ENCODE assay signal across 8 cellular contexts in genomic region chr19:18833141-18833476, GRCh38. TPM values are rescaled to one million over a fixed set of nuclear protein-coding genes. Genes with fewer than 3 reads are reported as not detected.
DNase-seq lines count a peak whose midpoint lies in the region; ATAC-seq and TF ChIP-seq lines count a peak whose summit lies in the region.

No MANE protein-coding gene starts in this region.

- H2AFZ ChIP-seq in mesenchymal stem cell (ENCODE audit: low read depth, low read length), result no peak overlapping the region

- intact Hi-C loops in A673 (cut with micrococcal nuclease; ENCODE audit: unreplicated experiment), result no loop called here

- no peak overlapping the region for H4K91ac ChIP-seq in mesenchymal stem cell (ENCODE audit: low read length)

- H3K36me3 ChIP-seq in A673 (ENCODE audit: insufficient read depth, low read length, poor library complexity, severe bottlenecking) (peaks cover 21% of the 10 kb centered on the region), mesenchymal stem cell (ENCODE audit: control insufficient read depth in 1 of 2, insufficient read depth in 2 of 2, low read depth in 1 of 2, low read length in 2 of 2) (peaks cover 15 to 17% of the 10 kb centered on the region in 2 experiments)

- H2BK15ac ChIP-seq in mesenchymal stem cell (ENCODE audit: low read depth, poor library complexity, severe bottlenecking), result no peak overlapping the region

- H2AK5ac ChIP-seq in mesenchymal stem cell (ENCODE audit: low read length, severe bottlenecking), result no peak overlapping the region

- H2BK120ac ChIP-seq in mesenchymal stem cell (ENCODE audit: low read depth, low read length), result no peak overlapping the region

- no TSS peak for BruUV-seq in A673 (replicated peaks; lab: Mats Ljungman, UMichigan)

- H3K4me3 ChIP-seq in A673 (ENCODE audit: low read depth, low read length, poor library complexity, severe bottlenecking), result peak overlapping the region; percentile 79
- peak overlapping the region; percentile 89 for H3K4me3 ChIP-seq in HFF-Myc (replicated peaks; ENCODE audit: low read depth, low read length)
- H3K4me3 ChIP-seq in mesenchymal stem cell (ENCODE audit: insufficient read depth in 1 of 2, low read depth in 1 of 2, low read length in 2 of 2), result peak overlapping the region; percentile 92 to 94

- WGBS in mesenchymal stem cell, result 14% methylated on average over 9 of the region's 9 CpGs

- peaks cover 12% of the 10 kb centered on the region for H3K4me1 ChIP-seq in A673 (ENCODE audit: insufficient read depth, low read length, poor library complexity, severe bottlenecking)
- peaks cover 16% of the 10 kb centered on the region for H3K4me1 ChIP-seq in mesenchymal stem cell (ENCODE audit: control insufficient read depth, insufficient read depth, low read depth, low read length)

- TF ChIP-seq CTCF in A673 (conservative IDR thresholded peaks at IDR 0.05; ENCODE audit: low read depth, low read length), result no peak
- no peak for TF ChIP-seq CTCF in HFF-Myc (IDR thresholded peaks at IDR 0.05; ENCODE audit: low read depth, low read length, missing control alignments)

- no peak overlapping the region for H2BK12ac ChIP-seq in mesenchymal stem cell (ENCODE audit: low read length in 2 of 2)

- no peak overlapping the region for H3K4ac ChIP-seq in mesenchymal stem cell (ENCODE audit: low read depth in 1 of 2, low read length in 2 of 2)

- ATAC-seq in HG03442 (IDR thresholded peaks at IDR 0.05; ENCODE audit: unreplicated experiment) (no peak), HG02938 (IDR thresholded peaks at IDR 0.05; ENCODE audit: unreplicated experiment) (no peak)

- peaks cover 1% of the 10 kb centered on the region for H3K79me1 ChIP-seq in mesenchymal stem cell (replicated peaks; ENCODE audit: low read length, poor library complexity, severe bottlenecking)

- H3K18ac ChIP-seq in mesenchymal stem cell (ENCODE audit: low read depth in 1 of 2, low read length in 2 of 2), result peak overlapping the region in 1 of 2 experiments; percentile 3

- no peak overlapping the region for H3K23ac ChIP-seq in mesenchymal stem cell (ENCODE audit: low read length in 2 of 2)

- H3K9me3 ChIP-seq in A673 (ENCODE audit: low read depth, low read length, poor library complexity, severe bottlenecking) (no peaks in the 10 kb centered on the region), mesenchymal stem cell (ENCODE audit: control insufficient read depth, low read length) (no peaks in the 10 kb centered on the region)

- DNase-seq in A673 (ENCODE audit: low spot score), result no peak
- DNase-seq in HFF-Myc (ENCODE audit: extremely low read depth, low read depth), result no peak
- peak; percentile 35 for DNase-seq in astrocyte of the hippocampus (ENCODE audit: low read depth, low spot score)
- DNase-seq in mesenchymal stem cell, result peak; percentile 34
- no peak for DNase-seq in effector CD8-positive, alpha-beta T cell (lab: John Stamatoyannopoulos, UW)
- DNase-seq in NK-92 (lab: John Stamatoyannopoulos, UW; ENCODE audit: unreplicated experiment), result no peak

- H3K14ac ChIP-seq in mesenchymal stem cell (ENCODE audit: low read length in 2 of 2), result no peak overlapping the region

- peak overlapping the region; percentile 92 for H3K4me2 ChIP-seq in mesenchymal stem cell (ENCODE audit: low read length, poor library complexity, severe bottlenecking)

- H3K27ac ChIP-seq in A673 (ENCODE audit: low read depth, low read length, poor library complexity, severe bottlenecking) (peak overlapping the region; percentile 93), mesenchymal stem cell (ENCODE audit: low read length, poor library complexity, severe bottlenecking) (peak overlapping the region; percentile 3)

- peak overlapping the region; percentile 95 for H3K9ac ChIP-seq in mesenchymal stem cell (ENCODE audit: low read length)

- H3K27me3 ChIP-seq in A673 (replicated peaks; ENCODE audit: insufficient read depth, low read depth, low read length, poor library complexity), result no peaks in the 10 kb centered on the region
- H3K27me3 ChIP-seq in mesenchymal stem cell (ENCODE audit: control insufficient read depth in 1 of 2, insufficient read depth in 1 of 2, low read length in 2 of 2), result no peaks in the 10 kb centered on the region

- no peak overlapping the region for H2BK5ac ChIP-seq in mesenchymal stem cell (ENCODE audit: low read depth, low read length, poor library complexity, severe bottlenecking)

- no peak overlapping the region for H4K8ac ChIP-seq in mesenchymal stem cell (ENCODE audit: low read length)

- CTCF ChIA-PET in A673 (lab: Charles Lee), result interaction anchor here (1.4 kb wide), 1 partner anchor 23 kb away, joined by 4 read pairs; no protein-coding TSS in a partner anchor

- POLR2A ChIA-PET in A673 (lab: Charles Lee; ENCODE audit: low non-redundant PET), result no interaction called here

RNA-seq across cellular contexts. Expression of gene UPF1, which starts 1.4 kb away (rescaled TPM):
- 78.9 and 83.8 TPM in 2 replicates for total RNA-seq in A673 (2021)
- 16.0 TPM for polyA plus RNA-seq in mesenchymal stem cell (2013, experiment 1 of 2)
- polyA plus RNA-seq in mesenchymal stem cell (2013, experiment 2 of 2), result 15.0 TPM

RNA-seq across cellular contexts. Expression of gene COMP, which starts 42.0 kb away (rescaled TPM):
- total RNA-seq in A673 (2021), result not detected in 2 replicates
- polyA plus RNA-seq in mesenchymal stem cell (2013, experiment 1 of 2), result not detected
- not detected for polyA plus RNA-seq in mesenchymal stem cell (2013, experiment 2 of 2)

Comparison
In these comparisons a context has a peak if more than half of its experiments do, and no peak if none do; other contexts are left out.
1. DNase-seq: peak in astrocyte of the hippocampus (single experiment) and mesenchymal stem cell (single experiment); none in A673 (single experiment), HFF-Myc (single experiment), effector CD8-positive, alpha-beta T cell (single experiment) and NK-92 (single experiment).
2. Peak in every context shown above with its lines, with median percentiles within 50 percentile points of each other: H3K4me3 ChIP-seq.